ENCODE assay signal across 1 cellular context in the genomic region with DNA sequence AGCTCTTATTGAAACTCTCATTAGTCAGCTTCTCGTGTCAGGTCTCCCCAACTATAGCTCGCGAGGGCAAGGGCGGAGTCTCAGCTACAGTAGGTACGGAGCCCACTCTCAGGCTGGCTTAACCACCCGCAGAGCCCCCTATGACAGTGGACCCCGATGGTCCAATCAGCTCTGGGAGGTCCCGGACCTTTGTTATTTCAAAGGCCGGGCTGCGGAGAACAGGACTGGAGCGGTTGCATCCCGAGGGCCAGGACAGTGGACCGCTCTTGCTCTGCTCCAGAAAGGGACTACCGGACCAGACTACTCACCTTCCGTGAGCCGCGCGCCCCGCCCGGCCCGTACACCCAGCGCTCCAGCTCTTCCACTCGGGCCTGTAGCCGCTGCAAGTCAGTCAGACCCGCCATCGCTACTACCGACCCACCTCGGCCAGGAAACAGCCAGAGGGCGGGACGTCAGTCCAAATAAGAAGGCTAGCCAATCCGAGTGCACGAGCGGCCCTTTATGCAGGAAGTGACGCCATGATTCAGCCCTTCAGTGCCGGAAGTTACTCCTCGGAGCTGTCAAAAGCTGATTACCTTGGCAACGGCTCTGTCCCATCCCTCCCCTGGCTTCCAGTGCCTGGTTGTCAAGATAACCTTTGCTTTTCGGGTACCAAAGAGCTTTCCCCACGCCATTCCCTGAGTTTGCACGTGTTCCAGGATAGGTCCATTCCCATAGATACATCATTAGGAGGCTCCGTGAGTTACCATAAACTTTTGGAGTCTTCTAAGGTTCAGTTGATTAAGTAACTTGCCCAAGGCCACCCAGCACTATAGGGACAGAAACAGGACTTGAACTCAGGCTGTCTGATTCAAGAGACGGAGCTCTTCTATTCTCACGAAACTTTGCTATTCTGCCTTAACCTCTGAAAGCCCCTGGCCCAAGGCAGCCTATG.
TF ChIP-seq lines count a peak whose summit lies in the region.

Gene DCTN3, minus strand, starts transcription at position 435 of the 934 bp plus-strand sequence. Its CDS starts 31 bp downstream, at position 404.

TF ChIP-seq in GM23338, 12 proteins besides CTCF, POLR2A, EP300 and RAD21 (continued from another document):
- TF ChIP-seq, protein P1, sequence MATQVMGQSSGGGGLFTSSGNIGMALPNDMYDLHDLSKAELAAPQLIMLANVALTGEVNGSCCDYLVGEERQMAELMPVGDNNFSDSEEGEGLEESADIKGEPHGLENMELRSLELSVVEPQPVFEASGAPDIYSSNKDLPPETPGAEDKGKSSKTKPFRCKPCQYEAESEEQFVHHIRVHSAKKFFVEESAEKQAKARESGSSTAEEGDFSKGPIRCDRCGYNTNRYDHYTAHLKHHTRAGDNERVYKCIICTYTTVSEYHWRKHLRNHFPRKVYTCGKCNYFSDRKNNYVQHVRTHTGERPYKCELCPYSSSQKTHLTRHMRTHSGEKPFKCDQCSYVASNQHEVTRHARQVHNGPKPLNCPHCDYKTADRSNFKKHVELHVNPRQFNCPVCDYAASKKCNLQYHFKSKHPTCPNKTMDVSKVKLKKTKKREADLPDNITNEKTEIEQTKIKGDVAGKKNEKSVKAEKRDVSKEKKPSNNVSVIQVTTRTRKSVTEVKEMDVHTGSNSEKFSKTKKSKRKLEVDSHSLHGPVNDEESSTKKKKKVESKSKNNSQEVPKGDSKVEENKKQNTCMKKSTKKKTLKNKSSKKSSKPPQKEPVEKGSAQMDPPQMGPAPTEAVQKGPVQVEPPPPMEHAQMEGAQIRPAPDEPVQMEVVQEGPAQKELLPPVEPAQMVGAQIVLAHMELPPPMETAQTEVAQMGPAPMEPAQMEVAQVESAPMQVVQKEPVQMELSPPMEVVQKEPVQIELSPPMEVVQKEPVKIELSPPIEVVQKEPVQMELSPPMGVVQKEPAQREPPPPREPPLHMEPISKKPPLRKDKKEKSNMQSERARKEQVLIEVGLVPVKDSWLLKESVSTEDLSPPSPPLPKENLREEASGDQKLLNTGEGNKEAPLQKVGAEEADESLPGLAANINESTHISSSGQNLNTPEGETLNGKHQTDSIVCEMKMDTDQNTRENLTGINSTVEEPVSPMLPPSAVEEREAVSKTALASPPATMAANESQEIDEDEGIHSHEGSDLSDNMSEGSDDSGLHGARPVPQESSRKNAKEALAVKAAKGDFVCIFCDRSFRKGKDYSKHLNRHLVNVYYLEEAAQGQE (IDR thresholded peaks at IDR 0.05; ENCODE audit: unreplicated experiment): no peak
- TF ChIP-seq EZH2phosphoT487 (IDR thresholded peaks at IDR 0.05; ENCODE audit: unreplicated experiment) (no peak), POLR2AphosphoS5 (IDR thresholded peaks at IDR 0.05; ENCODE audit: low read depth) (no peak; the same call in 1 of the 2 replicates), ZNF331 (CRISPR knock-in tag; IDR thresholded peaks at IDR 0.05; ENCODE audit: low read depth) (no peak), ZNF114 (CRISPR knock-in tag; IDR thresholded peaks at IDR 0.05) (no peak)
TF ChIP-seq in GM23338: peak in this region for 1.
